8 cellular contexts compared by ENCODE assay signal in genomic region chr7:111083423-111083822, GRCh38. TPM values are rescaled to one million over a fixed set of nuclear protein-coding genes. Genes with fewer than 3 reads are reported as not detected.
DNase-seq lines count a peak whose midpoint lies in the region; ATAC-seq and TF ChIP-seq lines count a peak whose summit lies in the region.

No MANE protein-coding gene starts in this region.

- no peak for TF ChIP-seq CTCF in natural killer cell (IDR thresholded peaks at IDR 0.05)

- peak overlapping the region; percentile 50 to 58 for H3K4me3 Mint-ChIP-seq in activated T-cell treated with anti-CD3 and anti-CD28 coated beads, Interleukin-2, amount 50 U/mL, for 72 hours
- H3K4me3 Mint-ChIP-seq in natural killer cell, result peak overlapping the region; percentile 3

- DNase-seq in EL (peak; percentile 71), natural killer cell (no peak), NCI-H1694 treated with DMSO at 0.1 percent for 48 hours (lab: John Stamatoyannopoulos, UW) (no peak), NCI-H2029 treated with DMSO at 0.1 percent for 48 hours (lab: John Stamatoyannopoulos, UW) (no peak), NCI-H2227 (lab: John Stamatoyannopoulos, UW; ENCODE audit: unreplicated experiment) (no peak)
- peak; percentile 64 to 71 for DNase-seq in activated T-cell treated with anti-CD3 and anti-CD28 coated beads, Interleukin-2, amount 50 U/mL, for 72 hours

- peaks cover 0 to 2% of the 10 kb centered on the region in 2 donors for H3K36me3 Mint-ChIP-seq in activated T-cell treated with anti-CD3 and anti-CD28 coated beads, Interleukin-2, amount 50 U/mL, for 72 hours (ENCODE audit: insufficient read depth in 2 of 2)
- no peaks in the 10 kb centered on the region for H3K36me3 Mint-ChIP-seq in natural killer cell

- H3K4me1 Mint-ChIP-seq in activated T-cell treated with anti-CD3 and anti-CD28 coated beads, Interleukin-2, amount 50 U/mL, for 72 hours (ENCODE audit: low read depth), result peaks cover 78% of the 10 kb centered on the region
- H3K4me1 Mint-ChIP-seq in natural killer cell, result peaks cover 15 to 32% of the 10 kb centered on the region in 2 donors

- H3K27ac Mint-ChIP-seq in activated T-cell treated with anti-CD3 and anti-CD28 coated beads, Interleukin-2, amount 50 U/mL, for 72 hours, result peak overlapping the region; percentile 72
- peak overlapping the region in 1 of 2 donors; percentile 46 for H3K27ac Mint-ChIP-seq in natural killer cell

- ATAC-seq in GM21381 (IDR thresholded peaks at IDR 0.05; ENCODE audit: unreplicated experiment), result peak; percentile 95
- peak; percentile 99 for ATAC-seq in HG03575 (IDR thresholded peaks at IDR 0.05; ENCODE audit: extremely low read depth, insufficient number of reproducible peaks, low FRiP score, unreplicated experiment)
- ATAC-seq in activated T-cell treated with anti-CD3 and anti-CD28 coated beads, Interleukin-2, amount 50 U/mL, for 72 hours (replicated peaks in 1 of 2), result peak; percentile 86 to 89
- ATAC-seq in natural killer cell, result peak; percentile 82 to 96 (median 87)

- H3K27me3 Mint-ChIP-seq in activated T-cell treated with anti-CD3 and anti-CD28 coated beads, Interleukin-2, amount 50 U/mL, for 72 hours (ENCODE audit: low read depth), result no peaks in the 10 kb centered on the region
- H3K27me3 Mint-ChIP-seq in natural killer cell (ENCODE audit: low read depth in 2 of 2), result no peaks in the 10 kb centered on the region

- intact Hi-C loops in natural killer cell (cut with micrococcal nuclease), result no loop called here

- peaks cover 2% of the 10 kb centered on the region in 2 donors for H3K9me3 Mint-ChIP-seq in activated T-cell treated with anti-CD3 and anti-CD28 coated beads, Interleukin-2, amount 50 U/mL, for 72 hours
- no peaks in the 10 kb centered on the region for H3K9me3 Mint-ChIP-seq in natural killer cell

RNA-seq across cellular contexts. Expression of gene LRRN3, which starts 7.5 kb away (rescaled TPM):
- 10 to 100 TPM; 15.3 to 24.0 TPM for total RNA-seq in activated T-cell treated with anti-CD3 and anti-CD28 coated beads, Interleukin-2, amount 50 U/mL, for 72 hours
- total RNA-seq in natural killer cell, result under 1 TPM in 2 of 3 donors, not detected in 1; 0.27 to 0.90 TPM

Comparison
In these comparisons a context has a peak if more than half of its experiments do, and no peak if none do; other contexts are left out.
1. DNase-seq: peak in EL (single experiment) and activated T-cell treated with anti-CD3 and anti-CD28 coated beads, Interleukin-2, amount 50 U/mL, for 72 hours (2 of 2); none in natural killer cell (single experiment), NCI-H1694 treated with DMSO at 0.1 percent for 48 hours (single experiment), NCI-H2029 treated with DMSO at 0.1 percent for 48 hours (single experiment) and NCI-H2227 (single experiment).
2. RNA of gene LRRN3, which starts 7.5 kb away (total RNA-seq): 15.3 to 24.0 TPM in activated T-cell treated with anti-CD3 and anti-CD28 coated beads, Interleukin-2, amount 50 U/mL, for 72 hours; 0.27 to 0.90 TPM in natural killer cell; every median in the first group is over 4 times any median in the second.
3. Peak in every context shown above with its lines, with median percentiles within 50 percentile points of each other: ATAC-seq.